In the genomic region with DNA sequence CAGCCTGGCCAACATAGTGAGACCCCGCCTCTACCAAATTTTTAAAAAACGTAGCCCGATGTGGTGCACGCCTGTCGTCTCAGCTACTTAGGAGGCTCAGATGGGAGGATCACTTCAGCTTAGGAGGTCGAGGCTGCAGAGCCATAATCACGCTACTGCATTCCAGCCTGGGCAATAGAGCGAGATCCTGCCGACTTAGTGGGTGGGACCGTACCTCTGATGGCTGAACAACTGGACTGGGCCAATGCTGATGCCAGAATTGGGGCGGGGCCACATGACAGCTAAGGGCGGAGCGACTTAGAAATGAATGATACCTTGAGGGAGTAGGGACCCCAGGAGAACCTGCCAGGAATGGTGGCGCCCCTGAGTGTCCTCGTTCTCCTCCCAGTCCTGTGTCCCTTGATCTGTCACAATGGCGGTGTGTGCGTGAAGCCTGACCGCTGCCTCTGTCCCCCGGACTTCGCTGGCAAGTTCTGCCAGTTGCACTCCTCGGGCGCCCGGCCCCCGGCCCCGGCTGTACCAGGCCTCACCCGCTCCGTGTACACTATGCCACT, we compare ENCODE assay signal across 8 cellular contexts. TPM values are rescaled to one million over a fixed set of nuclear protein-coding genes. Genes with fewer than 3 reads are reported as not detected.
DNase-seq lines count a peak whose midpoint lies in the region; ATAC-seq and TF ChIP-seq lines count a peak whose summit lies in the region.

No MANE protein-coding gene starts in this region.

- no peak overlapping the region for H3K9ac ChIP-seq in fibroblast of lung (ENCODE audit: insufficient read depth, low read length)

- DNase-seq in RPMI7951 (ENCODE audit: low read depth), result peak; percentile 35
- no peak for DNase-seq in fibroblast of lung (ENCODE audit: low read depth in 2 of 2)
- DNase-seq in gastrocnemius medialis, result no peak
- DNase-seq in NCI-H69 (lab: John Stamatoyannopoulos, UW), result no peak
- no peak for DNase-seq in NCI-H82 treated with DMSO at 0.1 percent for 48 hours (lab: John Stamatoyannopoulos, UW; ENCODE audit: unreplicated experiment)

- intact Hi-C loops in gastrocnemius medialis (cut with DNase I; ENCODE audit: low total_unique reads), result loop anchor here (2.0 to 5.0 kb wide), 3 partner anchors 30 to 317 kb away; a partner anchor contains a TSS

- H3K9me3 ChIP-seq in fibroblast of lung (ENCODE audit: control insufficient read depth, insufficient read depth, low read depth, low read length) (no peaks in the 10 kb centered on the region), gastrocnemius medialis (no peaks in the 10 kb centered on the region)

- no peaks in the 10 kb centered on the region for H3K79me2 ChIP-seq in fibroblast of lung (ENCODE audit: control insufficient read depth, insufficient read depth, low read length)

- H3K4me1 ChIP-seq in fibroblast of lung (ENCODE audit: control insufficient read depth, extremely low read depth, insufficient read depth, low read length) (peaks cover 22% of the 10 kb centered on the region), gastrocnemius medialis (peaks cover 31 to 35% of the 10 kb centered on the region in 2 donors)

- no peak for ATAC-seq in gastrocnemius medialis
- no peak for ATAC-seq in HG02981 (IDR thresholded peaks at IDR 0.05; ENCODE audit: unreplicated experiment)
- ATAC-seq in HG02870 (IDR thresholded peaks at IDR 0.05; ENCODE audit: unreplicated experiment), result no peak

- H2AFZ ChIP-seq in fibroblast of lung (ENCODE audit: low read length), result no peak overlapping the region

- H3K36me3 ChIP-seq in fibroblast of lung (ENCODE audit: control insufficient read depth, insufficient read depth, low read length), result no peaks in the 10 kb centered on the region
- no peaks in the 10 kb centered on the region for H3K36me3 ChIP-seq in gastrocnemius medialis

- H3K4me2 ChIP-seq in fibroblast of lung (ENCODE audit: extremely low read depth, insufficient read depth, low read length), result peak overlapping the region; percentile 66

- TF ChIP-seq POLR2A in gastrocnemius medialis (IDR thresholded peaks at IDR 0.05), result no peak

- H3K4me3 ChIP-seq in GM12875 (ENCODE audit: low read depth, low read length) (peak overlapping the region; percentile 55), fibroblast of lung (replicated peaks in 1 of 4; ENCODE audit: control extremely low read depth in 1 of 4, insufficient read depth in 1 of 4, low read depth in 3 of 4, low read length in 4 of 4) (peak overlapping the region in 1 of 4 experiments; percentile 37), gastrocnemius medialis (peak overlapping the region; percentile 37 to 80 (median 57))

- TF ChIP-seq CTCF in GM12875 (IDR thresholded peaks at IDR 0.05; ENCODE audit: borderline replicate concordance, insufficient read depth, low read depth, low read length) (no peak), fibroblast of lung (conservative IDR thresholded peaks at IDR 0.05 in 1 of 2, IDR thresholded peaks at IDR 0.05 in 1 of 2; ENCODE audit: low read depth in 1 of 2, low read length in 2 of 2) (no peak), gastrocnemius medialis (IDR thresholded peaks at IDR 0.05 in 4 of 5, conservative IDR thresholded peaks at IDR 0.05 in 1 of 5) (no peak)

- peaks cover 2% of the 10 kb centered on the region for H3K27me3 ChIP-seq in fibroblast of lung (ENCODE audit: control insufficient read depth, insufficient read depth, low read length)
- H3K27me3 ChIP-seq in gastrocnemius medialis, result peaks cover 13 to 23% (median 19%) of the 10 kb centered on the region in 3 donors

- no peaks in the 10 kb centered on the region for H4K20me1 ChIP-seq in fibroblast of lung (ENCODE audit: control insufficient read depth, extremely low read depth, insufficient read depth, low read length)

- in situ Hi-C loops in gastrocnemius medialis (cut with MboI; ENCODE audit: low sequenced_read_pairs in 4 of 4), result no loop called here

- H3K27ac ChIP-seq in fibroblast of lung (ENCODE audit: insufficient read depth, low read length) (no peak overlapping the region), gastrocnemius medialis (peak overlapping the region; percentile 60 to 84 (median 80))

RNA-seq across cellular contexts. Expression of a gene that starts 3.6 kb away (rescaled TPM):
- total RNA-seq in RPMI7951 (2014; rRNA removed; shearing (Covaris generic)), result 21.5 and 22.0 TPM in 2 replicates
- total RNA-seq in fibroblast of lung, result 46.4 and 60.9 TPM in 2 replicates
- polyA plus RNA-seq in fibroblast of lung, result 29.6 and 31.7 TPM in 2 replicates
- 118 and 124 TPM in 2 replicates for polyA plus RNA-seq in fibroblast of lung (2012)
- polyA minus RNA-seq in fibroblast of lung (ENCODE audit: low replicate concordance), result 119 and 145 TPM in 2 replicates
- total RNA-seq in gastrocnemius medialis, result 10 to 100 TPM; 34.4 to 46.7 (median 40.5) TPM

RNA-seq across cellular contexts. Expression of a gene that starts 28.1 kb away (rescaled TPM):
- total RNA-seq in RPMI7951 (2014; rRNA removed; shearing (Covaris generic)), result 31.0 and 33.3 TPM in 2 replicates
- total RNA-seq in fibroblast of lung, result 22.3 and 43.4 TPM in 2 replicates
- 35.6 and 43.2 TPM in 2 replicates for polyA plus RNA-seq in fibroblast of lung
- polyA plus RNA-seq in fibroblast of lung (2012), result 63.9 and 95.7 TPM in 2 replicates
- 81.4 and 142 TPM in 2 replicates for polyA minus RNA-seq in fibroblast of lung (ENCODE audit: low replicate concordance)
- total RNA-seq in gastrocnemius medialis, result 10 to 100 TPM; 11.1 to 24.5 (median 23.6) TPM
